13 cellular contexts compared by ENCODE assay signal in genomic region chr2:2926009-2926857, GRCh38.
A peak's percentile ranks its signal among the peaks of the same experiment; 100 is the strongest.
DNase-seq lines count a peak whose midpoint lies in the region; ATAC-seq, FAIRE-seq and TF ChIP-seq lines count a peak whose summit lies in the region.
"Had no signal": no experiment of that assay in that cellular context is flagged by ENCODE, and none has a peak within 500 bp of the region (broad histone marks: within the 10 kb centered on the region; RNA-seq: fewer than 3 reads in every experiment).

No MANE protein-coding gene starts in this region.

- intact Hi-C loops in activated T-helper 2 cell treated with anti-CD3 and anti-CD28 coated beads, Interferon-gamma antibody, Interleukin-2, Interleukin-4, amounts not matched to agents 10 μg/mL and 5 μg/mL and 100 μg/mL, durations not matched to agents 14 hours and 24 hours and 36 hours (cut with micrococcal nuclease) = loop anchor here (2.0 kb wide), 1 partner anchor 297 kb away; no protein-coding TSS in a partner anchor
- intact Hi-C loops in thyroid gland (cut with DNase I) = no loop called here

- no peaks in the 10 kb centered on the region for H3K27me3 ChIP-seq in thyroid gland

- no peaks in the 10 kb centered on the region for H3K4me1 ChIP-seq in thyroid gland
- H3K4me1 ChIP-seq: stomach had no signal

- no peak for DNase-seq in activated T-helper 2 cell treated with anti-CD3 and anti-CD28 coated beads, Interferon-gamma antibody, Interleukin-2, Interleukin-4, amounts not matched to agents 10 μg/mL and 5 μg/mL and 100 μg/mL, durations not matched to agents 14 hours and 24 hours and 36 hours (ENCODE audit: low spot score)
- no peak for DNase-seq in RCC 7860 (ENCODE audit: low spot score)
- no peak for DNase-seq in activated CD4-positive, alpha-beta T cell treated with anti-CD3 and anti-CD28 coated beads for 1 hour
- no peak for DNase-seq in thyroid gland
- DNase-seq: CD8-positive, alpha-beta memory T cell; H9; NCI-H1694 treated with DMSO at 0.1 percent for 48 hours; posterior cingulate gyrus; stomach had no signal

- no peak for TF ChIP-seq CTCF in thyroid gland (IDR thresholded peaks at IDR 0.05)

- H3K27ac Mint-ChIP-seq in activated T-helper 2 cell treated with anti-CD3 and anti-CD28 coated beads, Interferon-gamma antibody, Interleukin-2, Interleukin-4, amounts not matched to agents 10 μg/mL and 5 μg/mL and 100 μg/mL, durations not matched to agents 14 hours and 24 hours and 36 hours = peak overlapping the region; percentile 64
- H3K27ac Mint-ChIP-seq: activated naive CD4-positive, alpha-beta T cell treated with anti-CD3 and anti-CD28 coated beads, Interleukin-2, amount 50 U/mL, for 24 hours; CD8-positive, alpha-beta memory T cell; H9 had no signal

- no peaks in the 10 kb centered on the region for H3K36me3 ChIP-seq in thyroid gland
- H3K36me3 ChIP-seq: stomach had no signal

- H3K27me3 Mint-ChIP-seq in activated T-helper 2 cell treated with anti-CD3 and anti-CD28 coated beads, Interferon-gamma antibody, Interleukin-2, Interleukin-4, amounts not matched to agents 10 μg/mL and 5 μg/mL and 100 μg/mL, durations not matched to agents 14 hours and 24 hours and 36 hours (ENCODE audit: low read depth) = no peaks in the 10 kb centered on the region

- H3K36me3 Mint-ChIP-seq in activated T-helper 2 cell treated with anti-CD3 and anti-CD28 coated beads, Interferon-gamma antibody, Interleukin-2, Interleukin-4, amounts not matched to agents 10 μg/mL and 5 μg/mL and 100 μg/mL, durations not matched to agents 14 hours and 24 hours and 36 hours (ENCODE audit: low read depth) = no peaks in the 10 kb centered on the region
- H3K36me3 Mint-ChIP-seq: CD8-positive, alpha-beta memory T cell had no signal

- no peak for FAIRE-seq in RCC 7860 (lab: Jason Lieb, UNC)

- H3K4me1 Mint-ChIP-seq in activated T-helper 2 cell treated with anti-CD3 and anti-CD28 coated beads, Interferon-gamma antibody, Interleukin-2, Interleukin-4, amounts not matched to agents 10 μg/mL and 5 μg/mL and 100 μg/mL, durations not matched to agents 14 hours and 24 hours and 36 hours (ENCODE audit: low read depth) = peaks cover 9% of the 10 kb centered on the region
- H3K4me1 Mint-ChIP-seq: activated naive CD4-positive, alpha-beta T cell treated with anti-CD3 and anti-CD28 coated beads, Interleukin-2, amount 50 U/mL, for 24 hours; CD8-positive, alpha-beta memory T cell; H9 had no signal

- no peak overlapping the region for H3K27ac ChIP-seq in thyroid gland
- H3K27ac ChIP-seq: stomach had no signal

- ATAC-seq in GM19023 (IDR thresholded peaks at IDR 0.05; ENCODE audit: unreplicated experiment) (peak; percentile 88), GM21619 (IDR thresholded peaks at IDR 0.05; ENCODE audit: unreplicated experiment) (peak; percentile 82), HG03095 (IDR thresholded peaks at IDR 0.05; ENCODE audit: unreplicated experiment) (peak; percentile 87)

- no peak overlapping the region for H3K4me3 Mint-ChIP-seq in activated T-helper 2 cell treated with anti-CD3 and anti-CD28 coated beads, Interferon-gamma antibody, Interleukin-2, Interleukin-4, amounts not matched to agents 10 μg/mL and 5 μg/mL and 100 μg/mL, durations not matched to agents 14 hours and 24 hours and 36 hours (ENCODE audit: low read depth)
- H3K4me3 Mint-ChIP-seq: activated naive CD4-positive, alpha-beta T cell treated with anti-CD3 and anti-CD28 coated beads, Interleukin-2, amount 50 U/mL, for 24 hours; CD8-positive, alpha-beta memory T cell; H9 had no signal

- no peak for TF ChIP-seq POLR2A in thyroid gland (IDR thresholded peaks at IDR 0.05)

- peaks cover 14% of the 10 kb centered on the region for H3K9me3 Mint-ChIP-seq in activated T-helper 2 cell treated with anti-CD3 and anti-CD28 coated beads, Interferon-gamma antibody, Interleukin-2, Interleukin-4, amounts not matched to agents 10 μg/mL and 5 μg/mL and 100 μg/mL, durations not matched to agents 14 hours and 24 hours and 36 hours

- H3K4me3 ChIP-seq in thyroid gland (replicated peaks in 1 of 3) = no peak overlapping the region
- H3K4me3 ChIP-seq: stomach had no signal

- 87 to 93% methylated on average over 3 of the region's 3 CpGs for WGBS in thyroid gland, 2 donors

- no peaks in the 10 kb centered on the region for H3K9me3 ChIP-seq in thyroid gland
